Comparison of ENCODE assay signal across 38 cellular contexts in genomic region chr20:14495066-14495465, GRCh38.
"Had no signal": no experiment of that assay in that cellular context is flagged by ENCODE, and none has a peak within 500 bp of the region (broad histone marks: within the 10 kb centered on the region; RNA-seq: fewer than 3 reads in every experiment).

No MANE protein-coding gene starts in this region.

- H3K27ac Mint-ChIP-seq: activated CD8-positive, alpha-beta T cell treated with anti-CD3 and anti-CD28 coated beads for 36 hours; activated naive CD8-positive, alpha-beta T cell treated with anti-CD3 and anti-CD28 coated beads for 36 hours; activated T-cell treated with anti-CD3 and anti-CD28 coated beads, Interleukin-2, amount 50 U/mL, for 72 hours; activated T-helper 17 cell treated with anti-CD3 and anti-CD28 coated beads, Interleukin-2, amount 50 U/mL, for 72 hours had no signal

- H3K27me3 ChIP-seq: brain microvascular endothelial cell, cardiac muscle cell had no signal

- H3K36me3 Mint-ChIP-seq: activated naive CD8-positive, alpha-beta T cell treated with anti-CD3 and anti-CD28 coated beads for 36 hours had no signal

- H3K4me1 Mint-ChIP-seq: activated naive CD8-positive, alpha-beta T cell treated with anti-CD3 and anti-CD28 coated beads for 36 hours; activated T-helper 17 cell treated with anti-CD3 and anti-CD28 coated beads, Interleukin-2, amount 50 U/mL, for 72 hours; central memory CD8-positive, alpha-beta T cell had no signal

- DNase-seq: activated CD4-positive, alpha-beta T cell treated with anti-CD3 and anti-CD28 coated beads for 1 hour; activated CD4-positive, alpha-beta T cell treated with anti-CD3 and anti-CD28 coated beads for 48 hours; activated CD4-positive, alpha-beta T cell treated with anti-CD3 and anti-CD28 coated beads, Interleukin-2, amount 50 U/mL, for 4 hours; activated CD4-positive, CD25-positive, alpha-beta regulatory T cell; activated CD8-positive, alpha-beta T cell treated with anti-CD3 and anti-CD28 coated beads for 36 hours; activated effector memory CD4-positive, alpha-beta T cell treated with anti-CD3 and anti-CD28 coated beads, Interleukin-2, amount 50 U/mL, for 16 hours; activated naive CD4-positive, alpha-beta T cell; activated naive CD4-positive, alpha-beta T cell treated with anti-CD3 and anti-CD28 coated beads, Interleukin-2, amount 50 U/mL, for 16 hours; activated naive CD8-positive, alpha-beta T cell treated with anti-CD3 and anti-CD28 coated beads for 36 hours; activated T-cell treated with anti-CD3 and anti-CD28 coated beads, Interleukin-2, amount 50 U/mL, for 1 hour; activated T-cell treated with anti-CD3 and anti-CD28 coated beads, Interleukin-2, amount 50 U/mL, for 72 hours; amniotic stem cell; aorta; brain microvascular endothelial cell; MM.1S; MV-4-11; NCI-H1092; NCI-H1436 treated with DMSO at 0.1 percent for 48 hours; NCI-H1694 treated with DMSO at 0.1 percent for 48 hours; NCI-H2029 treated with DMSO at 0.1 percent for 48 hours; NCI-H2171 treated with DMSO at 0.1 percent for 48 hours; NCI-H510A; NCI-H526; NCI-H748 treated with DMSO at 0.1 percent for 48 hours; NK-92 treated with Interleukin-12 subunit alpha and Interleukin-12 subunit beta, amount 100 ng/mL, for 24 hours; PC-9; Right ventricle myocardium superior; SW 1271; T-helper 1 cell; T-helper 2 cell; T-helper 9 cell; WERI-Rb-1 had no signal

- H3K9me3 Mint-ChIP-seq: activated CD8-positive, alpha-beta T cell treated with anti-CD3 and anti-CD28 coated beads for 36 hours had no signal

- H3K27ac ChIP-seq: brain microvascular endothelial cell, cardiac muscle cell, KMS-11, PC-9, RWPE1, WERI-Rb-1 had no signal

- FAIRE-seq: RCC 7860 had no signal

- ATAC-seq: activated CD8-positive, alpha-beta T cell treated with anti-CD3 and anti-CD28 coated beads for 36 hours; activated T-cell treated with anti-CD3 and anti-CD28 coated beads, Interleukin-2, amount 50 U/mL, for 72 hours; activated T-helper 17 cell treated with anti-CD3 and anti-CD28 coated beads, Interleukin-2, amount 50 U/mL, for 72 hours had no signal

- H3K36me3 ChIP-seq: brain microvascular endothelial cell, cardiac muscle cell, WERI-Rb-1 had no signal

- H3K4me3 ChIP-seq: cardiac muscle cell, PC-9 had no signal

- H3K4me3 Mint-ChIP-seq: activated CD8-positive, alpha-beta T cell treated with anti-CD3 and anti-CD28 coated beads for 36 hours; activated naive CD8-positive, alpha-beta T cell treated with anti-CD3 and anti-CD28 coated beads for 36 hours; activated T-cell treated with anti-CD3 and anti-CD28 coated beads, Interleukin-2, amount 50 U/mL, for 72 hours; activated T-helper 17 cell treated with anti-CD3 and anti-CD28 coated beads, Interleukin-2, amount 50 U/mL, for 72 hours; central memory CD8-positive, alpha-beta T cell had no signal

- H3K27me3 Mint-ChIP-seq: activated CD8-positive, alpha-beta T cell treated with anti-CD3 and anti-CD28 coated beads for 36 hours; activated naive CD8-positive, alpha-beta T cell treated with anti-CD3 and anti-CD28 coated beads for 36 hours; activated T-helper 17 cell treated with anti-CD3 and anti-CD28 coated beads, Interleukin-2, amount 50 U/mL, for 72 hours; central memory CD8-positive, alpha-beta T cell had no signal
